In genomic region chr6:2857580-2858337, GRCh38 we compare ENCODE assay signal across 2 cellular contexts.
TF ChIP-seq lines count a peak whose summit lies in the region.

No MANE protein-coding gene starts in this region.

TF ChIP-seq in SK-N-SH, 30 proteins besides CTCF, POLR2A, EP300 and RAD21 (continued from another document):
- TF ChIP-seq MXI1 (IDR thresholded peaks at IDR 0.05; ENCODE audit: low read depth, low read length) (no peak), TEAD4 (IDR thresholded peaks at IDR 0.05; ENCODE audit: borderline replicate concordance, insufficient read depth) (no peak), NRF1 (IDR thresholded peaks at IDR 0.05; ENCODE audit: low read depth, low read length) (no peak), NFIC (IDR thresholded peaks at IDR 0.05; ENCODE audit: borderline replicate concordance) (no peak), JUND (IDR thresholded peaks at IDR 0.05) (no peak), TCF12 (IDR thresholded peaks at IDR 0.05) (no peak), MAX (IDR thresholded peaks at IDR 0.05; ENCODE audit: low read depth) (no peak), ELF1 (IDR thresholded peaks at IDR 0.05) (no peak), RFX5 (IDR thresholded peaks at IDR 0.05; ENCODE audit: low read length) (no peak)

TF ChIP-seq in WTC11, 78 proteins besides CTCF, POLR2A, EP300 and RAD21 (continued from another document):
- TF ChIP-seq, protein P1, sequence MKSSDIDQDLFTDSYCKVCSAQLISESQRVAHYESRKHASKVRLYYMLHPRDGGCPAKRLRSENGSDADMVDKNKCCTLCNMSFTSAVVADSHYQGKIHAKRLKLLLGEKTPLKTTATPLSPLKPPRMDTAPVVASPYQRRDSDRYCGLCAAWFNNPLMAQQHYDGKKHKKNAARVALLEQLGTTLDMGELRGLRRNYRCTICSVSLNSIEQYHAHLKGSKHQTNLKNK (CRISPR knock-in tag; IDR thresholded peaks at IDR 0.05), result no peak
- TF ChIP-seq, protein P2, sequence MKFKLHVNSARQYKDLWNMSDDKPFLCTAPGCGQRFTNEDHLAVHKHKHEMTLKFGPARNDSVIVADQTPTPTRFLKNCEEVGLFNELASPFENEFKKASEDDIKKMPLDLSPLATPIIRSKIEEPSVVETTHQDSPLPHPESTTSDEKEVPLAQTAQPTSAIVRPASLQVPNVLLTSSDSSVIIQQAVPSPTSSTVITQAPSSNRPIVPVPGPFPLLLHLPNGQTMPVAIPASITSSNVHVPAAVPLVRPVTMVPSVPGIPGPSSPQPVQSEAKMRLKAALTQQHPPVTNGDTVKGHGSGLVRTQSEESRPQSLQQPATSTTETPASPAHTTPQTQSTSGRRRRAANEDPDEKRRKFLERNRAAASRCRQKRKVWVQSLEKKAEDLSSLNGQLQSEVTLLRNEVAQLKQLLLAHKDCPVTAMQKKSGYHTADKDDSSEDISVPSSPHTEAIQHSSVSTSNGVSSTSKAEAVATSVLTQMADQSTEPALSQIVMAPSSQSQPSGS (CRISPR knock-in tag; IDR thresholded peaks at IDR 0.05; ENCODE audit: borderline replicate concordance, low read depth), result no peak
- TF ChIP-seq, protein P3, sequence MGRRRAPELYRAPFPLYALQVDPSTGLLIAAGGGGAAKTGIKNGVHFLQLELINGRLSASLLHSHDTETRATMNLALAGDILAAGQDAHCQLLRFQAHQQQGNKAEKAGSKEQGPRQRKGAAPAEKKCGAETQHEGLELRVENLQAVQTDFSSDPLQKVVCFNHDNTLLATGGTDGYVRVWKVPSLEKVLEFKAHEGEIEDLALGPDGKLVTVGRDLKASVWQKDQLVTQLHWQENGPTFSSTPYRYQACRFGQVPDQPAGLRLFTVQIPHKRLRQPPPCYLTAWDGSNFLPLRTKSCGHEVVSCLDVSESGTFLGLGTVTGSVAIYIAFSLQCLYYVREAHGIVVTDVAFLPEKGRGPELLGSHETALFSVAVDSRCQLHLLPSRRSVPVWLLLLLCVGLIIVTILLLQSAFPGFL (CRISPR knock-in tag; IDR thresholded peaks at IDR 0.05; ENCODE audit: borderline replicate concordance), result no peak
- no peak for TF ChIP-seq TEAD1 (CRISPR knock-in tag; IDR thresholded peaks at IDR 0.05)
- no peak for TF ChIP-seq TEAD4 (CRISPR knock-in tag; IDR thresholded peaks at IDR 0.05)
- no peak for TF ChIP-seq SOX15 (CRISPR knock-in tag; IDR thresholded peaks at IDR 0.05)
- no peak for TF ChIP-seq ATF1 (CRISPR knock-in tag; IDR thresholded peaks at IDR 0.05)
- no peak for TF ChIP-seq FOXJ3 (CRISPR knock-in tag; IDR thresholded peaks at IDR 0.05; ENCODE audit: borderline replicate concordance)
- TF ChIP-seq CREB1 (CRISPR knock-in tag; IDR thresholded peaks at IDR 0.05), result no peak
- no peak for TF ChIP-seq KAT7 (CRISPR knock-in tag; IDR thresholded peaks at IDR 0.05; ENCODE audit: borderline replicate concordance)
- no peak for TF ChIP-seq NR1H2 (CRISPR knock-in tag; IDR thresholded peaks at IDR 0.05)
- no peak for TF ChIP-seq CDX4 (CRISPR knock-in tag; IDR thresholded peaks at IDR 0.05; ENCODE audit: borderline replicate concordance)
- TF ChIP-seq, protein P4, sequence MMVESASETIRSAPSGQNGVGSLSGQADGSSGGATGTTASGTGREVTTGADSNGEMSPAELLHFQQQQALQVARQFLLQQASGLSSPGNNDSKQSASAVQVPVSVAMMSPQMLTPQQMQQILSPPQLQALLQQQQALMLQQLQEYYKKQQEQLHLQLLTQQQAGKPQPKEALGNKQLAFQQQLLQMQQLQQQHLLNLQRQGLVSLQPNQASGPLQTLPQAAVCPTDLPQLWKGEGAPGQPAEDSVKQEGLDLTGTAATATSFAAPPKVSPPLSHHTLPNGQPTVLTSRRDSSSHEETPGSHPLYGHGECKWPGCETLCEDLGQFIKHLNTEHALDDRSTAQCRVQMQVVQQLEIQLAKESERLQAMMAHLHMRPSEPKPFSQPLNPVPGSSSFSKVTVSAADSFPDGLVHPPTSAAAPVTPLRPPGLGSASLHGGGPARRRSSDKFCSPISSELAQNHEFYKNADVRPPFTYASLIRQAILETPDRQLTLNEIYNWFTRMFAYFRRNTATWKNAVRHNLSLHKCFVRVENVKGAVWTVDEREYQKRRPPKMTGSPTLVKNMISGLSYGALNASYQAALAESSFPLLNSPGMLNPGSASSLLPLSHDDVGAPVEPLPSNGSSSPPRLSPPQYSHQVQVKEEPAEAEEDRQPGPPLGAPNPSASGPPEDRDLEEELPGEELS (CRISPR knock-in tag; IDR thresholded peaks at IDR 0.05), result no peak
- no peak for TF ChIP-seq EMX1 (CRISPR knock-in tag; IDR thresholded peaks at IDR 0.05)
- no peak for TF ChIP-seq RELA (CRISPR knock-in tag; IDR thresholded peaks at IDR 0.05; ENCODE audit: borderline replicate concordance)
